ENCODE assay signal across 2 cellular contexts in the genomic region with DNA sequence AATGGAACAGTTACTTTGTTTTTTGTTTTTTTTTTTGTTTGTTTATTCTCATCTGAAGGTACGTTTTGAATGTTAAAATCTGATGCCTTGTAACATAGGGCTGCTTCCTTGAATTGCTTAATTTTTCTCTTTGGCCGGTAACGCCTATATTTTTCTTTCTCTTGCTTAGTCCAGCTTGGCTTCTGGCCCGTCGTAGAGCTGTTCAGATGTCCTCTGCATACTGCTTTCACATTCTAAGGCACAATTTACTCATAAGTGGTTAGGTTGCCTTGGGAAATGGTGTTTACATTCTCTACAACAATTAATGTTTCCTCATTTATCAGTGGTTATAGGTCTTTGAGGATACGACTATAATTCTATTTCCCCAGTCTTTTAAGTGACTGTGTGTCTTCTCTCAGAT.
TF ChIP-seq lines count a peak whose summit lies in the region.

No MANE protein-coding gene starts in this region.

TF ChIP-seq in WTC11, 78 proteins besides CTCF, POLR2A, EP300 and RAD21:
- TF ChIP-seq E2F1 (CRISPR knock-in tag; IDR thresholded peaks at IDR 0.05) (no peak), IRF2 (CRISPR knock-in tag; IDR thresholded peaks at IDR 0.05; ENCODE audit: borderline replicate concordance, low read depth) (no peak), KAT7 (CRISPR knock-in tag; IDR thresholded peaks at IDR 0.05; ENCODE audit: borderline replicate concordance) (no peak)

TF ChIP-seq in GM23338, 12 proteins besides CTCF, POLR2A, EP300 and RAD21 (continued from another document):
- TF ChIP-seq REST (IDR thresholded peaks at IDR 0.05; ENCODE audit: unreplicated experiment) = no peak
- no peak for TF ChIP-seq POLR2AphosphoS5 (IDR thresholded peaks at IDR 0.05; ENCODE audit: low read depth)
